21 cellular contexts compared by ENCODE assay signal in genomic region chr14:90517431-90517841, GRCh38.
DNase-seq lines count a peak whose midpoint lies in the region; ATAC-seq, FAIRE-seq and TF ChIP-seq lines count a peak whose summit lies in the region.
"Had no signal": no experiment of that assay in that cellular context is flagged by ENCODE, and none has a peak within 500 bp of the region (broad histone marks: within the 10 kb centered on the region; RNA-seq: fewer than 3 reads in every experiment).

No MANE protein-coding gene starts in this region.

- in situ Hi-C loops in K562 (cut with MboI): no loop called here

- H3K4me3 ChIP-seq in K562 (no peak overlapping the region), right lobe of liver (no peak overlapping the region)
- H3K4me3 ChIP-seq: BLaER1, tibial artery had no signal

- H3K36me3 ChIP-seq in K562 (ENCODE audit: control insufficient read depth, insufficient read depth, low read length): no peaks in the 10 kb centered on the region
- no peaks in the 10 kb centered on the region for H3K36me3 ChIP-seq in right lobe of liver
- H3K36me3 ChIP-seq: BLaER1, tibial artery had no signal

- H3K4me2 ChIP-seq in K562 (ENCODE audit: insufficient read depth, low read length): no peak overlapping the region
- H3K4me2 ChIP-seq: BLaER1, SK-N-SH had no signal

- no peak for TF ChIP-seq POLR2A in K562 (conservative IDR thresholded peaks at IDR 0.05)
- TF ChIP-seq POLR2A in right lobe of liver (IDR thresholded peaks at IDR 0.05): no peak

- intact Hi-C loops in K562 (cut with micrococcal nuclease) (loop anchor here (2.0 to 5.0 kb wide), 2 partner anchors 119 to 215 kb away; no protein-coding TSS in a partner anchor), right lobe of liver (cut with DNase I) (no loop called here)

- H3K4me1 ChIP-seq in K562 (replicated peaks in 1 of 2; ENCODE audit: control insufficient read depth in 2 of 2, insufficient read depth in 2 of 2, low read length in 2 of 2) (peaks cover 7 to 26% of the 10 kb centered on the region in 2 experiments), right lobe of liver (no peaks in the 10 kb centered on the region)

- no peak for ATAC-seq in K562
- ATAC-seq in right lobe of liver: peak in 3 of 4 donors; percentile 18 to 36 (median 19)
- no peak for ATAC-seq in HG02571 (IDR thresholded peaks at IDR 0.05; ENCODE audit: unreplicated experiment)
- ATAC-seq: activated CD4-positive, alpha-beta T cell treated with anti-CD3 and anti-CD28 coated beads for 36 hours; activated CD8-positive, alpha-beta memory T cell treated with anti-CD3 and anti-CD28 coated beads, Interleukin-2, amount 10 ng/mL, durations not matched to agents 7 days and 5 days; PC-3 had no signal

- POLR2A ChIA-PET in K562 (lab: Yijun Ruan, JAX): interaction anchor here (0.6 kb wide), 2 partner anchors 823 to 1124 kb away, joined by 3 read pairs; no protein-coding TSS in a partner anchor

- H2AFZ ChIP-seq in K562 (ENCODE audit: low read depth, low read length): no peak overlapping the region

- H3K9ac ChIP-seq in K562 (ENCODE audit: insufficient read depth in 1 of 2, low read depth in 2 of 2, low read length in 2 of 2): no peak overlapping the region
- H3K9ac ChIP-seq: BLaER1, SK-N-SH had no signal

- no peak for FAIRE-seq in K562 (lab: Jason Lieb, UNC)
- FAIRE-seq: endometrium had no signal

- H3K79me2 ChIP-seq in K562 (ENCODE audit: control insufficient read depth, insufficient read depth, low read length): no peaks in the 10 kb centered on the region

- WGBS in K562 (ENCODE audit: insufficient coverage, low coverage, missing lambda C conversion rate): 51% methylated on average over 9 of the region's 10 CpGs
- WGBS in right lobe of liver (ENCODE audit: insufficient coverage, low coverage, low lambda C conversion rate, missing lambda C conversion rate): 38% methylated on average over 6 of the region's 10 CpGs

- no peaks in the 10 kb centered on the region for H3K9me3 ChIP-seq in K562 (replicated peaks; ENCODE audit: control insufficient read depth, insufficient read depth, low read depth, low read length)
- no peaks in the 10 kb centered on the region for H3K9me3 ChIP-seq in right lobe of liver
- H3K9me3 ChIP-seq: SK-N-SH, tibial artery had no signal

- H3K27me3 ChIP-seq in K562 (ENCODE audit: control insufficient read depth in 2 of 2, insufficient read depth in 2 of 2, low read length in 2 of 2) (no peaks in the 10 kb centered on the region), right lobe of liver (no peaks in the 10 kb centered on the region)
- H3K27me3 ChIP-seq: BLaER1, tibial artery had no signal

- H3K27ac ChIP-seq in K562 (ENCODE audit: extremely low read depth, low read depth, low read length) (no peak overlapping the region), right lobe of liver (no peak overlapping the region), substantia nigra (ENCODE audit: low read depth, low read length, poor library complexity, severe bottlenecking) (peak overlapping the region; percentile 80)
- H3K27ac ChIP-seq: 22Rv1 had no signal

- H4K20me1 ChIP-seq in K562 (replicated peaks; ENCODE audit: control insufficient read depth, insufficient read depth, low read length): no peaks in the 10 kb centered on the region
- H4K20me1 ChIP-seq: BLaER1 had no signal

- TF ChIP-seq RAD21 in K562 (CRISPR knock-in tag; conservative IDR thresholded peaks at IDR 0.05 in 1 of 2, IDR thresholded peaks at IDR 0.05 in 1 of 2): no peak

- DNase-seq in DMS 273 (lab: John Stamatoyannopoulos, UW; ENCODE audit: unreplicated experiment) (peak; percentile 27), DMS 273 treated with DMSO at 0.1 percent for 48 hours (lab: John Stamatoyannopoulos, UW) (no peak), K562 (ENCODE audit: extremely low read depth in 1 of 4, low spot score in 3 of 4) (no peak), right lobe of liver (no peak), substantia nigra (lab: John Stamatoyannopoulos, UW) (peak in 3 of 49 donors; percentile 18 to 29 (median 22)), islet precursor cell (no peak), RKO (ENCODE audit: low spot score) (no peak)
- DNase-seq: activated CD4-positive, alpha-beta T cell treated with anti-CD3 and anti-CD28 coated beads for 36 hours; activated CD8-positive, alpha-beta memory T cell treated with anti-CD3 and anti-CD28 coated beads, Interleukin-2, amount 10 ng/mL, durations not matched to agents 7 days and 5 days; activated effector memory CD4-positive, alpha-beta T cell treated with anti-CD3 and anti-CD28 coated beads, Interleukin-2, amount 50 U/mL, for 16 hours; amniotic stem cell; foreskin melanocyte; NCI-H2029; NCI-H526 treated with DMSO at 0.1 percent for 48 hours; PC-3; SK-N-SH; tibial artery had no signal

- no TSS peak for BruUV-seq in K562 (replicated peaks; lab: Mats Ljungman, UMichigan)

- CTCF ChIA-PET in K562 (lab: Yijun Ruan, JAX; ENCODE audit: low intra/inter-chr PET ratio): no interaction called here

- TF ChIP-seq CTCF in K562 (IDR thresholded peaks at IDR 0.05 in 2 of 3, conservative IDR thresholded peaks at IDR 0.05 in 1 of 3; ENCODE audit: insufficient read depth in 2 of 3, low read depth in 1 of 3, low read length in 3 of 3): no peak
- no peak for TF ChIP-seq CTCF in right lobe of liver (IDR thresholded peaks at IDR 0.05)

- TF ChIP-seq EP300 in K562 (IDR thresholded peaks at IDR 0.05; ENCODE audit: low read length): no peak

- no peaks in the 10 kb centered on the region for H3K9me1 ChIP-seq in K562 (ENCODE audit: control insufficient read depth, insufficient read depth, low read length)

TF ChIP-seq in K562, 482 proteins besides CTCF, POLR2A, EP300 and RAD21 (continues in another document):
- no peak for TF ChIP-seq ZBTB40 (IDR thresholded peaks at IDR 0.05)
- TF ChIP-seq ZBTB40 (CRISPR knock-in tag; IDR thresholded peaks at IDR 0.05): no peak
- no peak for TF ChIP-seq SP2 (IDR thresholded peaks at IDR 0.05; ENCODE audit: extremely low read depth, low read depth, low read length, poor library complexity, severe bottlenecking)
- TF ChIP-seq CSDE1 (IDR thresholded peaks at IDR 0.05): no peak
- no peak for TF ChIP-seq ZNF165 (CRISPR knock-in tag; IDR thresholded peaks at IDR 0.05; ENCODE audit: borderline replicate concordance)

Comparison
In these comparisons a context has a peak if more than half of its experiments do, and no peak if none do; other contexts are left out.
1. ATAC-seq: peak in right lobe of liver (3 of 4); none in K562 (single experiment) and HG02571 (single experiment).